In genomic region chr4:47577779-47578553, GRCh38 we compare ENCODE assay signal across 11 cellular contexts.
A peak's percentile ranks its signal among the peaks of the same experiment; 100 is the strongest.
DNase-seq lines count a peak whose midpoint lies in the region; ATAC-seq and TF ChIP-seq lines count a peak whose summit lies in the region.
"Had no signal": no experiment of that assay in that cellular context is flagged by ENCODE, and none has a peak within 500 bp of the region (broad histone marks: within the 10 kb centered on the region; RNA-seq: fewer than 3 reads in every experiment).

No MANE protein-coding gene starts in this region.

- no peak for ATAC-seq in activated naive CD4-positive, alpha-beta T cell treated with anti-CD3 and anti-CD28 coated beads, Interleukin-2, amount 50 U/mL, for 72 hours
- ATAC-seq: activated T-cell treated with anti-CD3 and anti-CD28 coated beads, Interleukin-2, amount 50 U/mL, for 72 hours had no signal

- H3K4me1 ChIP-seq in adipocyte (ENCODE audit: control insufficient read depth, insufficient read depth, low read length), result peaks cover 13% of the 10 kb centered on the region
- no peaks in the 10 kb centered on the region for H3K4me1 ChIP-seq in mucosa of rectum (ENCODE audit: control insufficient read depth in 2 of 2, insufficient read depth in 2 of 2, low read length in 2 of 2)
- H3K4me1 ChIP-seq in thyroid gland, result no peaks in the 10 kb centered on the region
- no peaks in the 10 kb centered on the region for H3K4me1 ChIP-seq in SK-N-SH (ENCODE audit: control insufficient read depth in 1 of 2, insufficient read depth in 2 of 2, low read depth in 1 of 2, low read length in 1 of 2)

- H3K27ac ChIP-seq in mucosa of rectum (ENCODE audit: low read depth in 2 of 2, low read length in 2 of 2), result peak overlapping the region; percentile 32 to 55
- peak overlapping the region in 2 of 3 donors; percentile 17 to 27 for H3K27ac ChIP-seq in thyroid gland
- no peak overlapping the region for H3K27ac ChIP-seq in SK-N-SH (ENCODE audit: low read depth in 2 of 2, low read length in 1 of 2)

- no peaks in the 10 kb centered on the region for H4K20me1 ChIP-seq in SK-N-SH (ENCODE audit: insufficient read depth)

- H3K36me3 ChIP-seq in adipocyte (ENCODE audit: control insufficient read depth, insufficient read depth, low read length, severe bottlenecking) (peaks cover 48% of the 10 kb centered on the region), mucosa of rectum (ENCODE audit: control insufficient read depth in 2 of 2, insufficient read depth in 2 of 2, low read length in 2 of 2) (peaks cover 8 to 19% of the 10 kb centered on the region in 2 donors), thyroid gland (peaks cover 29 to 43% of the 10 kb centered on the region in 2 donors), SK-N-SH (replicated peaks in 1 of 2; ENCODE audit: control insufficient read depth in 1 of 2, insufficient read depth in 2 of 2, low read length in 1 of 2) (peaks cover 36 to 59% of the 10 kb centered on the region in 2 experiments)

- TF ChIP-seq POLR2A in thyroid gland (IDR thresholded peaks at IDR 0.05), result no peak

- H3K36me3 Mint-ChIP-seq in activated naive CD4-positive, alpha-beta T cell treated with anti-CD3 and anti-CD28 coated beads, Interleukin-2, amount 50 U/mL, for 72 hours, result peaks cover 0 to 9% of the 10 kb centered on the region in 2 donors

- H3K4me3 ChIP-seq in adipocyte (ENCODE audit: low read length) (no peak overlapping the region), fibroblast of the aortic adventitia (ENCODE audit: low read depth, low read length) (no peak overlapping the region), mucosa of rectum (ENCODE audit: low read length in 2 of 2) (no peak overlapping the region), thyroid gland (replicated peaks in 1 of 3) (no peak overlapping the region), SK-N-SH (ENCODE audit: low read depth in 2 of 2, low read length in 1 of 2) (no peak overlapping the region)

- intact Hi-C loops in thyroid gland (cut with DNase I), result no loop called here
- intact Hi-C loops in posterior vena cava (cut with DNase I), result no loop called here

- H3K9ac ChIP-seq in adipocyte (ENCODE audit: low read length) (peak overlapping the region; percentile 23), mucosa of rectum (ENCODE audit: low read depth in 1 of 2, low read length in 2 of 2) (no peak overlapping the region), SK-N-SH (no peak overlapping the region)

- no peaks in the 10 kb centered on the region for H3K9me2 ChIP-seq in SK-N-SH

- DNase-seq in adipocyte (ENCODE audit: low read depth) (peak; percentile 40), fibroblast of the aortic adventitia (ENCODE audit: low read depth) (peak; percentile 48), thyroid gland (no peak), posterior vena cava (ENCODE audit: low spot score) (no peak), SK-N-SH (no peak), NCI-H748 (lab: John Stamatoyannopoulos, UW; ENCODE audit: unreplicated experiment) (no peak)
- no peak for DNase-seq in activated naive CD4-positive, alpha-beta T cell treated with anti-CD3 and anti-CD28 coated beads, Interleukin-2, amount 50 U/mL, for 72 hours (ENCODE audit: low spot score in 2 of 2)
- DNase-seq: activated T-cell treated with anti-CD3 and anti-CD28 coated beads, Interleukin-2, amount 50 U/mL, for 72 hours; NCI-H1048; NCI-H748 treated with DMSO at 0.1 percent for 48 hours had no signal

- no peak for TF ChIP-seq RAD21 in SK-N-SH (IDR thresholded peaks at IDR 0.05; ENCODE audit: low read length)

- no peaks in the 10 kb centered on the region for H3K79me2 ChIP-seq in SK-N-SH (ENCODE audit: insufficient read depth)

- no peaks in the 10 kb centered on the region for H3K9me3 ChIP-seq in adipocyte (ENCODE audit: control insufficient read depth, low read length)
- no peaks in the 10 kb centered on the region for H3K9me3 ChIP-seq in mucosa of rectum (ENCODE audit: control insufficient read depth in 2 of 2, low read length in 2 of 2)
- no peaks in the 10 kb centered on the region for H3K9me3 ChIP-seq in thyroid gland
- H3K9me3 ChIP-seq in SK-N-SH, result no peaks in the 10 kb centered on the region

- WGBS in thyroid gland, 2 donors, result 71 to 73% methylated on average over 7 of the region's 7 CpGs
- 84% methylated on average over 7 of the region's 7 CpGs for WGBS in SK-N-SH (ENCODE audit: low lambda C conversion rate)

- TF ChIP-seq CTCF in fibroblast of the aortic adventitia (IDR thresholded peaks at IDR 0.05; ENCODE audit: insufficient read depth, low read length), result no peak
- TF ChIP-seq CTCF in thyroid gland (IDR thresholded peaks at IDR 0.05), result no peak
- TF ChIP-seq CTCF in SK-N-SH (IDR thresholded peaks at IDR 0.05), result no peak

- no peak overlapping the region for H2AFZ ChIP-seq in SK-N-SH (ENCODE audit: low read depth)

- no peak overlapping the region for H3K27ac Mint-ChIP-seq in activated naive CD4-positive, alpha-beta T cell treated with anti-CD3 and anti-CD28 coated beads, Interleukin-2, amount 50 U/mL, for 72 hours
- H3K27ac Mint-ChIP-seq: activated T-cell treated with anti-CD3 and anti-CD28 coated beads, Interleukin-2, amount 50 U/mL, for 72 hours had no signal

- H3K9me3 Mint-ChIP-seq in activated naive CD4-positive, alpha-beta T cell treated with anti-CD3 and anti-CD28 coated beads, Interleukin-2, amount 50 U/mL, for 72 hours, result no peaks in the 10 kb centered on the region
- H3K9me3 Mint-ChIP-seq: activated T-cell treated with anti-CD3 and anti-CD28 coated beads, Interleukin-2, amount 50 U/mL, for 72 hours had no signal

- CTCF ChIA-PET in SK-N-SH (lab: Yijun Ruan, JAX), result interaction anchor here (1.1 to 1.5 kb wide), 2 partner anchors 14 to 356 kb away, joined by 3 to 4 read pairs; no protein-coding TSS in a partner anchor

- H3K27me3 ChIP-seq in adipocyte (replicated peaks; ENCODE audit: control insufficient read depth, insufficient read depth, low read length), result no peaks in the 10 kb centered on the region
- H3K27me3 ChIP-seq in mucosa of rectum (ENCODE audit: control insufficient read depth in 2 of 2, insufficient read depth in 2 of 2, low read length in 2 of 2), result no peaks in the 10 kb centered on the region
- H3K27me3 ChIP-seq in thyroid gland, result no peaks in the 10 kb centered on the region
- no peaks in the 10 kb centered on the region for H3K27me3 ChIP-seq in SK-N-SH (ENCODE audit: insufficient read depth)

- no peak overlapping the region for H3K4me2 ChIP-seq in SK-N-SH

- TF ChIP-seq EP300 in SK-N-SH (IDR thresholded peaks at IDR 0.05; ENCODE audit: borderline replicate concordance in 1 of 2, low read depth in 1 of 2, low read length in 1 of 2), result no peak

- no peaks in the 10 kb centered on the region for H3F3A ChIP-seq in SK-N-SH (replicated peaks; ENCODE audit: insufficient read depth)

- POLR2A ChIA-PET in SK-N-SH (lab: Yijun Ruan, JAX), result no interaction called here

TF ChIP-seq in SK-N-SH, 30 proteins besides CTCF, POLR2A, EP300 and RAD21 (continues in another document):
- TF ChIP-seq FOXM1 (IDR thresholded peaks at IDR 0.05; ENCODE audit: low read depth) (no peak), NRF1 (IDR thresholded peaks at IDR 0.05; ENCODE audit: low read depth, low read length) (no peak), SMC3 (IDR thresholded peaks at IDR 0.05; ENCODE audit: low read depth, low read length) (no peak), RFX5 (IDR thresholded peaks at IDR 0.05; ENCODE audit: low read length) (no peak), JUND (IDR thresholded peaks at IDR 0.05) (no peak), RCOR1 (IDR thresholded peaks at IDR 0.05; ENCODE audit: low read length) (no peak), MEF2A (IDR thresholded peaks at IDR 0.05; ENCODE audit: borderline replicate concordance, low read depth) (no peak), TCF12 (IDR thresholded peaks at IDR 0.05) (no peak), TAF1 (IDR thresholded peaks at IDR 0.05; ENCODE audit: borderline replicate concordance, low read depth, low read length) (no peak), SIN3A (IDR thresholded peaks at IDR 0.05; ENCODE audit: borderline replicate concordance, low read depth, low read length) (no peak)
- TF ChIP-seq, protein P1, sequence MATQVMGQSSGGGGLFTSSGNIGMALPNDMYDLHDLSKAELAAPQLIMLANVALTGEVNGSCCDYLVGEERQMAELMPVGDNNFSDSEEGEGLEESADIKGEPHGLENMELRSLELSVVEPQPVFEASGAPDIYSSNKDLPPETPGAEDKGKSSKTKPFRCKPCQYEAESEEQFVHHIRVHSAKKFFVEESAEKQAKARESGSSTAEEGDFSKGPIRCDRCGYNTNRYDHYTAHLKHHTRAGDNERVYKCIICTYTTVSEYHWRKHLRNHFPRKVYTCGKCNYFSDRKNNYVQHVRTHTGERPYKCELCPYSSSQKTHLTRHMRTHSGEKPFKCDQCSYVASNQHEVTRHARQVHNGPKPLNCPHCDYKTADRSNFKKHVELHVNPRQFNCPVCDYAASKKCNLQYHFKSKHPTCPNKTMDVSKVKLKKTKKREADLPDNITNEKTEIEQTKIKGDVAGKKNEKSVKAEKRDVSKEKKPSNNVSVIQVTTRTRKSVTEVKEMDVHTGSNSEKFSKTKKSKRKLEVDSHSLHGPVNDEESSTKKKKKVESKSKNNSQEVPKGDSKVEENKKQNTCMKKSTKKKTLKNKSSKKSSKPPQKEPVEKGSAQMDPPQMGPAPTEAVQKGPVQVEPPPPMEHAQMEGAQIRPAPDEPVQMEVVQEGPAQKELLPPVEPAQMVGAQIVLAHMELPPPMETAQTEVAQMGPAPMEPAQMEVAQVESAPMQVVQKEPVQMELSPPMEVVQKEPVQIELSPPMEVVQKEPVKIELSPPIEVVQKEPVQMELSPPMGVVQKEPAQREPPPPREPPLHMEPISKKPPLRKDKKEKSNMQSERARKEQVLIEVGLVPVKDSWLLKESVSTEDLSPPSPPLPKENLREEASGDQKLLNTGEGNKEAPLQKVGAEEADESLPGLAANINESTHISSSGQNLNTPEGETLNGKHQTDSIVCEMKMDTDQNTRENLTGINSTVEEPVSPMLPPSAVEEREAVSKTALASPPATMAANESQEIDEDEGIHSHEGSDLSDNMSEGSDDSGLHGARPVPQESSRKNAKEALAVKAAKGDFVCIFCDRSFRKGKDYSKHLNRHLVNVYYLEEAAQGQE (IDR thresholded peaks at IDR 0.05; ENCODE audit: low read depth, low read length), result no peak
- TF ChIP-seq, protein P2, sequence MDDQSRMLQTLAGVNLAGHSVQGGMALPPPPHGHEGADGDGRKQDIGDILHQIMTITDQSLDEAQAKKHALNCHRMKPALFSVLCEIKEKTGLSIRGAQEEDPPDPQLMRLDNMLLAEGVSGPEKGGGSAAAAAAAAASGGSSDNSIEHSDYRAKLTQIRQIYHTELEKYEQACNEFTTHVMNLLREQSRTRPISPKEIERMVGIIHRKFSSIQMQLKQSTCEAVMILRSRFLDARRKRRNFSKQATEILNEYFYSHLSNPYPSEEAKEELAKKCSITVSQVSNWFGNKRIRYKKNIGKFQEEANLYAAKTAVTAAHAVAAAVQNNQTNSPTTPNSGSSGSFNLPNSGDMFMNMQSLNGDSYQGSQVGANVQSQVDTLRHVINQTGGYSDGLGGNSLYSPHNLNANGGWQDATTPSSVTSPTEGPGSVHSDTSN (IDR thresholded peaks at IDR 0.05), result no peak

Comparison
In these comparisons a context has a peak if more than half of its experiments do, and no peak if none do; other contexts are left out.
1. DNase-seq: peak in adipocyte (single experiment) and fibroblast of the aortic adventitia (single experiment); none in thyroid gland (0 of 2), posterior vena cava (single experiment), activated naive CD4-positive, alpha-beta T cell treated with anti-CD3 and anti-CD28 coated beads, Interleukin-2, amount 50 U/mL, for 72 hours (0 of 2), SK-N-SH (single experiment) and NCI-H748 (single experiment).
2. H3K27ac ChIP-seq: peak in mucosa of rectum (2 of 2) and thyroid gland (2 of 3); none in SK-N-SH (0 of 2).